ENCODE assay signal across 11 cellular contexts in genomic region chr11:96567193-96567592, GRCh38.
DNase-seq lines count a peak whose midpoint lies in the region; ATAC-seq and TF ChIP-seq lines count a peak whose summit lies in the region.
"Had no signal": no experiment of that assay in that cellular context is flagged by ENCODE, and none has a peak within 500 bp of the region (broad histone marks: within the 10 kb centered on the region; RNA-seq: fewer than 3 reads in every experiment).

No MANE protein-coding gene starts in this region.

- H3K4me3 ChIP-seq in HUES6 (ENCODE audit: low read depth, low read length) (peak overlapping the region; percentile 19; the same call in 1 of the 2 replicates), Panc1 (ENCODE audit: low read depth in 2 of 2, low read length in 2 of 2) (peak overlapping the region; percentile 7 to 17; a peak in 2 of 4 replicates), fibroblast of lung (replicated peaks in 1 of 4; ENCODE audit: control extremely low read depth in 1 of 4, insufficient read depth in 1 of 4, low read depth in 3 of 4, low read length in 4 of 4) (peak overlapping the region in 2 of 4 experiments; percentile 23 to 44)

- intact Hi-C loops in Panc1 (cut with micrococcal nuclease; ENCODE audit: unreplicated experiment): no loop called here

- in situ Hi-C loops in Panc1 (cut with HindIII; ENCODE audit: low pct_unique_long_range_greater_than_20kb, low sequenced_read_pairs): no loop called here

- peak overlapping the region; percentile 38 for H2AFZ ChIP-seq in fibroblast of lung (ENCODE audit: low read length)

- H3K27me3 ChIP-seq in HUES6 (ENCODE audit: control insufficient read depth, insufficient read depth, low read length) (no peaks in the 10 kb centered on the region), Panc1 (ENCODE audit: control insufficient read depth, insufficient read depth, low read length) (no peaks in the 10 kb centered on the region), fibroblast of lung (ENCODE audit: control insufficient read depth, insufficient read depth, low read length) (no peaks in the 10 kb centered on the region)

- no peaks in the 10 kb centered on the region for H4K20me1 ChIP-seq in fibroblast of lung (ENCODE audit: control insufficient read depth, extremely low read depth, insufficient read depth, low read length)

- no peak for DNase-seq in Panc1 (ENCODE audit: low read depth, low spot score)
- peak in 1 of 2 donors; percentile 17 for DNase-seq in fibroblast of lung (ENCODE audit: low read depth in 2 of 2)
- DNase-seq in renal cortical epithelial cell (ENCODE audit: low read depth): peak; percentile 3
- DNase-seq in iPS-NIHi11 (ENCODE audit: low spot score): no peak
- no peak for DNase-seq in stimulated activated CD4-positive, alpha-beta T cell treated with anti-CD3 and anti-CD28 coated beads, Interleukin-12 subunit alpha, Interleukin-12 subunit beta, amount 100 ng/mL, for 4 hours
- no peak for DNase-seq in UCSD-AML1 (lab: John Stamatoyannopoulos, UW; ENCODE audit: unreplicated experiment)
- DNase-seq: activated CD4-positive, alpha-beta T cell treated with anti-CD3 and anti-CD28 coated beads for 48 hours; DMS79; foreskin melanocyte; NCI-H1092 had no signal

- H3K4me1 ChIP-seq in HUES6 (ENCODE audit: control insufficient read depth, insufficient read depth, low read length) (peaks cover 10% of the 10 kb centered on the region), Panc1 (ENCODE audit: control insufficient read depth, insufficient read depth, low read length) (peaks cover 2% of the 10 kb centered on the region; the same call in 1 of the 2 replicates), fibroblast of lung (ENCODE audit: control insufficient read depth, extremely low read depth, insufficient read depth, low read length) (no peaks in the 10 kb centered on the region)

- H3K36me3 ChIP-seq in HUES6 (ENCODE audit: control insufficient read depth, insufficient read depth, low read length): no peaks in the 10 kb centered on the region
- H3K36me3 ChIP-seq in Panc1 (ENCODE audit: control insufficient read depth, insufficient read depth, low read length): no peaks in the 10 kb centered on the region; the same call in 1 of the 2 replicates
- no peaks in the 10 kb centered on the region for H3K36me3 ChIP-seq in fibroblast of lung (ENCODE audit: control insufficient read depth, insufficient read depth, low read length)

- POLR2A ChIA-PET in Panc1 (lab: Charles Lee): no interaction called here

- no TSS peak for BruUV-seq in Panc1 (replicated peaks; lab: Mats Ljungman, UMichigan)

- peak; percentile 86 for ATAC-seq in Panc1

- TF ChIP-seq CTCF in Panc1 (IDR thresholded peaks at IDR 0.05) (no peak), fibroblast of lung (conservative IDR thresholded peaks at IDR 0.05 in 1 of 2, IDR thresholded peaks at IDR 0.05 in 1 of 2; ENCODE audit: low read depth in 1 of 2, low read length in 2 of 2) (no peak)

- H3K27ac ChIP-seq in HUES6 (ENCODE audit: low read depth, low read length): no peak overlapping the region; the same call in 1 of the 2 replicates
- H3K27ac ChIP-seq in Panc1 (ENCODE audit: low read length): no peak overlapping the region
- no peak overlapping the region for H3K27ac ChIP-seq in fibroblast of lung (ENCODE audit: insufficient read depth, low read length)

- H3K4me2 ChIP-seq in fibroblast of lung (ENCODE audit: extremely low read depth, insufficient read depth, low read length): no peak overlapping the region

- CTCF ChIA-PET in Panc1 (lab: Charles Lee): no interaction called here

- no peaks in the 10 kb centered on the region for H3K79me2 ChIP-seq in fibroblast of lung (ENCODE audit: control insufficient read depth, insufficient read depth, low read length)

- H3K9ac ChIP-seq in HUES6 (ENCODE audit: low read length): no peak overlapping the region
- H3K9ac ChIP-seq in fibroblast of lung (ENCODE audit: insufficient read depth, low read length): no peak overlapping the region

- H3K9me3 ChIP-seq in HUES6 (ENCODE audit: control insufficient read depth, insufficient read depth, low read depth, low read length) (peaks cover 2% of the 10 kb centered on the region; the same call in 1 of the 2 replicates), Panc1 (ENCODE audit: control insufficient read depth, insufficient read depth, low read depth, low read length) (no peaks in the 10 kb centered on the region), fibroblast of lung (ENCODE audit: control insufficient read depth, insufficient read depth, low read depth, low read length) (no peaks in the 10 kb centered on the region)
